ENCODE assay signal across 17 cellular contexts in the genomic region with DNA sequence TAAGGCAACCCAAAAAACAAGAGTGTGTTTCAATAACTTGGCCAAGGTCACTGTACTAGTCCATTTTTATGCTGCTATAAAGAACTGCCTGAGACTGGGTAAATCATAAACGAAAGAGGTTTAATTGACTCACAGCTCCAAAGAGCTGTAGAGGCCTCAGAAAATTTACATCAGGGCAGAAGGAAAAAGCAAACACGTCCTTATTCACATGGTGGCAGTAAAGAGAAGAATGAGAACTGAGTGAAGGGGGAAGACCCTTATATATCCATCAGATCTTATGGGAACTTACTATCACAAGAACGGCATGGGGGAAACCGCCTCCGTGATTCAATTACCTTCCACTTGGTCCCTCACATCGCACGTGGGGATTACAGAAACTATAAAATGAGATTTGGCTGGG.
A peak's percentile ranks its signal among the peaks of the same experiment; 100 is the strongest.
DNase-seq lines count a peak whose midpoint lies in the region; TF ChIP-seq lines count a peak whose summit lies in the region.
"Had no signal": no experiment of that assay in that cellular context is flagged by ENCODE, and none has a peak within 500 bp of the region (broad histone marks: within the 10 kb centered on the region; RNA-seq: fewer than 3 reads in every experiment).

No MANE protein-coding gene starts in this region.

- intact Hi-C loops in posterior cingulate gyrus (cut with DNase I) = loop anchor here (5.0 kb wide), 2 partner anchors 117 to 987 kb away; no protein-coding TSS in a partner anchor

- peak; percentile 31 for TF ChIP-seq CTCF in GM13977 (IDR thresholded peaks at IDR 0.05; ENCODE audit: extremely low read depth, insufficient read depth, missing control alignments)

- DNase-seq in NCI-H1092 treated with DMSO at 0.1 percent for 48 hours (lab: John Stamatoyannopoulos, UW) (peak; percentile 14), NCI-H1092 (lab: John Stamatoyannopoulos, UW) (no peak), GM13977 (ENCODE audit: low spot score) (no peak), SK-MEL-5 (ENCODE audit: low read depth, low spot score) (peak; percentile 60), left kidney (ENCODE audit: low read depth, low spot score) (peak; percentile 36), DMS153 treated with DMSO at 0.1 percent for 48 hours (lab: John Stamatoyannopoulos, UW; ENCODE audit: unreplicated experiment) (no peak), posterior cingulate gyrus (no peak)
- no peak for DNase-seq in activated T-cell treated with anti-CD3 and anti-CD28 coated beads, Interleukin-2, amount 50 U/mL, for 1 hour
- DNase-seq: 8988T; activated CD4-positive, CD25-positive, alpha-beta regulatory T cell treated with anti-CD3 and anti-CD28 coated beads, Interleukin-2, amount 50 U/mL, for 72 hours; activated effector memory CD4-positive, alpha-beta T cell treated with anti-CD3 and anti-CD28 coated beads, Interleukin-2, amount 50 U/mL, for 16 hours; heart right ventricle; mammary epithelial cell; NCI-H146; NCI-H226; nephron progenitor cell; thyroid gland had no signal

- in situ Hi-C loops in GM13977 (cut with MboI; ENCODE audit: low pct_unique_long_range_greater_than_20kb, low sequenced_read_pairs, unreplicated experiment) = loop anchor here (10.0 to 25.0 kb wide), 3 partner anchors 125 to 977 kb away; no protein-coding TSS in a partner anchor
- in situ Hi-C loops in SK-MEL-5 (cut with HindIII; ENCODE audit: low pct_unique_long_range_greater_than_20kb, low sequenced_read_pairs) = no loop called here

Comparison
In these comparisons a context has a peak if more than half of its experiments do, and no peak if none do; other contexts are left out.
1. DNase-seq: peak in NCI-H1092 treated with DMSO at 0.1 percent for 48 hours (single experiment), SK-MEL-5 (single experiment) and left kidney (single experiment); none in NCI-H1092 (single experiment), GM13977 (single experiment), DMS153 treated with DMSO at 0.1 percent for 48 hours (single experiment), posterior cingulate gyrus (0 of 10) and activated T-cell treated with anti-CD3 and anti-CD28 coated beads, Interleukin-2, amount 50 U/mL, for 1 hour (single experiment).